In genomic region chr10:1374501-1374900, GRCh38 we compare ENCODE assay signal across 19 cellular contexts.
"Had no signal": no experiment of that assay in that cellular context is flagged by ENCODE, and none has a peak within 500 bp of the region (broad histone marks: within the 10 kb centered on the region; RNA-seq: fewer than 3 reads in every experiment).

No MANE protein-coding gene starts in this region.

- H3K27ac Mint-ChIP-seq: activated CD4-positive, alpha-beta T cell treated with anti-CD3 and anti-CD28 coated beads for 36 hours; activated CD8-positive, alpha-beta T cell treated with anti-CD3 and anti-CD28 coated beads, Interleukin-2, amount 10 ng/mL, durations not matched to agents 7 days and 5 days; activated naive CD4-positive, alpha-beta T cell treated with anti-CD3 and anti-CD28 coated beads for 36 hours; activated naive CD8-positive, alpha-beta T cell treated with anti-CD3 and anti-CD28 coated beads, Interleukin-2, amount 50 U/mL, for 24 hours; activated T-helper 17 cell treated with anti-CD3 and anti-CD28 coated beads, Interleukin-2, amount 50 U/mL, for 72 hours had no signal

- H3K4me1 Mint-ChIP-seq: activated CD4-positive, alpha-beta T cell treated with anti-CD3 and anti-CD28 coated beads for 36 hours; activated naive CD8-positive, alpha-beta T cell treated with anti-CD3 and anti-CD28 coated beads, Interleukin-2, amount 50 U/mL, for 24 hours; activated T-helper 17 cell treated with anti-CD3 and anti-CD28 coated beads, Interleukin-2, amount 50 U/mL, for 72 hours had no signal

- H3K4me3 Mint-ChIP-seq: activated CD4-positive, alpha-beta T cell treated with anti-CD3 and anti-CD28 coated beads for 36 hours; activated CD8-positive, alpha-beta T cell treated with anti-CD3 and anti-CD28 coated beads, Interleukin-2, amount 10 ng/mL, durations not matched to agents 7 days and 5 days; activated naive CD4-positive, alpha-beta T cell treated with anti-CD3 and anti-CD28 coated beads for 36 hours; activated naive CD8-positive, alpha-beta T cell treated with anti-CD3 and anti-CD28 coated beads, Interleukin-2, amount 50 U/mL, for 24 hours; activated T-helper 17 cell treated with anti-CD3 and anti-CD28 coated beads, Interleukin-2, amount 50 U/mL, for 72 hours; naive thymus-derived CD8-positive, alpha-beta T cell had no signal

- DNase-seq: activated CD4-positive, alpha-beta T cell treated with anti-CD3 and anti-CD28 coated beads for 36 hours; activated naive CD4-positive, alpha-beta T cell treated with anti-CD3 and anti-CD28 coated beads for 36 hours; activated naive CD8-positive, alpha-beta T cell treated with anti-CD3 and anti-CD28 coated beads, Interleukin-2, amount 50 U/mL, for 24 hours; aorta; heart left ventricle; left ventricle myocardium inferior; mucosa of descending colon; small intestine; stimulated activated CD4-positive, alpha-beta T cell treated with anti-CD3 and anti-CD28 coated beads, Interleukin-4, amount 100 ng/mL, for 4 hours; stimulated activated naive CD8-positive, alpha-beta T cell treated with anti-CD3 and anti-CD28 coated beads, Interleukin-15, Interleukin-2, amounts not matched to agents 100 U/mL and 50 U/mL, for 24 hours; T-helper 1 cell; T1000; trophoblast cell had no signal

- H3K9me3 ChIP-seq: heart left ventricle, left ventricle myocardium inferior, mucosa of descending colon had no signal

- FAIRE-seq: frontal cortex, islet of Langerhans, small intestine had no signal

- H3K27ac ChIP-seq: epithelial cell of prostate, heart left ventricle, left ventricle myocardium inferior had no signal

- H3K9me3 Mint-ChIP-seq: activated naive CD4-positive, alpha-beta T cell treated with anti-CD3 and anti-CD28 coated beads for 36 hours; activated T-helper 17 cell treated with anti-CD3 and anti-CD28 coated beads, Interleukin-2, amount 50 U/mL, for 72 hours had no signal

- H3K36me3 ChIP-seq: heart left ventricle, left ventricle myocardium inferior had no signal

- H3K4me1 ChIP-seq: heart left ventricle, left ventricle myocardium inferior had no signal

- H3K4me3 ChIP-seq: heart left ventricle, left ventricle myocardium inferior, mucosa of descending colon had no signal
